ENCODE assay signal across 26 cellular contexts in the genomic region with DNA sequence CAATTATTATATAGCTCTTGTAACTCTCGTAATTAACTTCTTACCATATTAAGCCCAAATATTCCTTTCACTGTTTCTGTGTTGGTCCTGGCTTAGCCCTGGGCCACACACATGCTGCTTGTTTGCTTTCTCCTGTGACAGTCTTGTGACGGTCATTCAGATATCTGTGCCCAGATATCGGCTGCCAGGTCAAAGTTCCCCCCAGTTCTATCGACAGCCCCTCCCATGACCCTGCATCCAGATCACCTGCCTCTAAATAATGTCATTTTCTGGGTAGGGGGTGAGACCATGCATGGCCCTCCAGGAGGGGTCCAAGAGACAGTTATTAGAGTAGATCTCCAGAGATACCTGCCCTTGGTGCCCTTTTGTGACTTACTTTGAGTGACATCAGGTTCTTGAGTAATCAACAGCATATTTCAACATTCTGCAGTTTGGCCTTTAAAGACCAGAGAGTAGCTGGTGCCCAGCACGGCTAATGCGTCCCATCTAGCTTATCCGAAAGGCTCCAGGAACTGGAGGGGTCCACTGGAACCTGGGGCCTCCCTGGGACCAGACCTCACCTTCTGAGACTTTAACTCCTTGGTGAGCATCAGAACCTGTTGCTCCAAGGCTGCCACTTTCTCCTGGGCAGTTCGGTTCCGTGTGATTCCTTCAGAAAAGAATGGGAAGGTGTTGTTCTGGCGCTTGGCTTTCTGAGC. TPM values are rescaled to one million over a fixed set of nuclear protein-coding genes. Genes with fewer than 3 reads are reported as not detected.
DNase-seq lines count a peak whose midpoint lies in the region; TF ChIP-seq lines count a peak whose summit lies in the region.
"Had no signal": no experiment of that assay in that cellular context is flagged by ENCODE, and none has a peak within 500 bp of the region (broad histone marks: within the 10 kb centered on the region; RNA-seq: fewer than 3 reads in every experiment).

No MANE protein-coding gene starts in this region.

- H3K4me3 ChIP-seq in Peyer's patch (peak overlapping the region in 1 of 4 donors; percentile 5), HAP-1 (no peak overlapping the region), ovary (no peak overlapping the region)
- H3K4me3 ChIP-seq: lower lobe of right lung, mucosa of descending colon, SJCRH30, spleen, suprapubic skin, uterus had no signal

- H3K27me3 Mint-ChIP-seq in CD14-positive monocyte (ENCODE audit: low read depth in 3 of 3) (peaks cover 0 to under 1% (median 0%) of the 10 kb centered on the region in 3 donors), osteocyte (ENCODE audit: unreplicated experiment) (no peaks in the 10 kb centered on the region)
- H3K27me3 Mint-ChIP-seq in activated T-helper 2 cell treated with anti-CD3 and anti-CD28 coated beads, Interferon-gamma antibody, Interleukin-2, Interleukin-4, amounts not matched to agents 10 μg/mL and 5 μg/mL and 100 μg/mL, durations not matched to agents 14 hours and 24 hours and 36 hours (ENCODE audit: low read depth) = no peaks in the 10 kb centered on the region
- H3K27me3 Mint-ChIP-seq: activated CD4-positive, alpha-beta T cell treated with anti-CD3 and anti-CD28 coated beads for 36 hours; activated T-cell treated with anti-CD3 and anti-CD28 coated beads, Interleukin-2, amount 50 U/mL, for 24 hours; stimulated activated memory B cell treated with anti-CD40 and anti-IgM and Interleukin-4, amounts not matched to agents 10 μg/mL and 1 μg/mL and 100 μg/mL, for 72 hours had no signal

- TF ChIP-seq EP300 in ovary (IDR thresholded peaks at IDR 0.05) = no peak

- intact Hi-C loops in CD14-positive monocyte (cut with micrococcal nuclease) (no loop called here), ovary (cut with DNase I) (no loop called here)
- intact Hi-C loops in activated T-helper 2 cell treated with anti-CD3 and anti-CD28 coated beads, Interferon-gamma antibody, Interleukin-2, Interleukin-4, amounts not matched to agents 10 μg/mL and 5 μg/mL and 100 μg/mL, durations not matched to agents 14 hours and 24 hours and 36 hours (cut with micrococcal nuclease) = no loop called here

- no peak overlapping the region for H3K4me3 Mint-ChIP-seq in CD14-positive monocyte
- no peak overlapping the region for H3K4me3 Mint-ChIP-seq in osteocyte (ENCODE audit: unreplicated experiment)
- H3K4me3 Mint-ChIP-seq in activated T-helper 2 cell treated with anti-CD3 and anti-CD28 coated beads, Interferon-gamma antibody, Interleukin-2, Interleukin-4, amounts not matched to agents 10 μg/mL and 5 μg/mL and 100 μg/mL, durations not matched to agents 14 hours and 24 hours and 36 hours (ENCODE audit: low read depth) = no peak overlapping the region
- H3K4me3 Mint-ChIP-seq: activated CD4-positive, alpha-beta T cell treated with anti-CD3 and anti-CD28 coated beads for 36 hours; activated T-cell treated with anti-CD3 and anti-CD28 coated beads, Interleukin-2, amount 50 U/mL, for 24 hours; H9; neural crest cell; stimulated activated memory B cell treated with anti-CD40 and anti-IgM and Interleukin-4, amounts not matched to agents 10 μg/mL and 1 μg/mL and 100 μg/mL, for 72 hours had no signal

- TF ChIP-seq CTCF in CD14-positive monocyte (IDR thresholded peaks at IDR 0.05) (no peak), Peyer's patch (IDR thresholded peaks at IDR 0.05) (no peak), osteocyte (IDR thresholded peaks at IDR 0.05) (no peak), ovary (IDR thresholded peaks at IDR 0.05) (no peak)

- H3K4me1 Mint-ChIP-seq in CD14-positive monocyte (peaks cover 17% of the 10 kb centered on the region), osteocyte (ENCODE audit: unreplicated experiment) (peaks cover 49% of the 10 kb centered on the region)
- no peaks in the 10 kb centered on the region for H3K4me1 Mint-ChIP-seq in activated T-helper 2 cell treated with anti-CD3 and anti-CD28 coated beads, Interferon-gamma antibody, Interleukin-2, Interleukin-4, amounts not matched to agents 10 μg/mL and 5 μg/mL and 100 μg/mL, durations not matched to agents 14 hours and 24 hours and 36 hours (ENCODE audit: low read depth)
- H3K4me1 Mint-ChIP-seq: activated CD4-positive, alpha-beta T cell treated with anti-CD3 and anti-CD28 coated beads for 36 hours; H9; stimulated activated memory B cell treated with anti-CD40 and anti-IgM and Interleukin-4, amounts not matched to agents 10 μg/mL and 1 μg/mL and 100 μg/mL, for 72 hours had no signal

- no peaks in the 10 kb centered on the region for H3K9me3 ChIP-seq in Peyer's patch
- no peaks in the 10 kb centered on the region for H3K9me3 ChIP-seq in HAP-1
- no peaks in the 10 kb centered on the region for H3K9me3 ChIP-seq in ovary
- H3K9me3 ChIP-seq: lower lobe of right lung, mucosa of descending colon, SJCRH30, spleen, suprapubic skin, uterus had no signal

- no peaks in the 10 kb centered on the region for H3K9me3 Mint-ChIP-seq in CD14-positive monocyte
- no peaks in the 10 kb centered on the region for H3K9me3 Mint-ChIP-seq in osteocyte (ENCODE audit: unreplicated experiment)
- no peaks in the 10 kb centered on the region for H3K9me3 Mint-ChIP-seq in activated T-helper 2 cell treated with anti-CD3 and anti-CD28 coated beads, Interferon-gamma antibody, Interleukin-2, Interleukin-4, amounts not matched to agents 10 μg/mL and 5 μg/mL and 100 μg/mL, durations not matched to agents 14 hours and 24 hours and 36 hours
- H3K9me3 Mint-ChIP-seq: activated T-cell treated with anti-CD3 and anti-CD28 coated beads, Interleukin-2, amount 50 U/mL, for 24 hours; H9; neural crest cell; stimulated activated memory B cell treated with anti-CD40 and anti-IgM and Interleukin-4, amounts not matched to agents 10 μg/mL and 1 μg/mL and 100 μg/mL, for 72 hours had no signal

- peak overlapping the region in 3 of 4 donors; percentile 40 to 72 (median 54) for H3K27ac ChIP-seq in Peyer's patch
- no peak overlapping the region for H3K27ac ChIP-seq in ovary
- H3K27ac ChIP-seq: C4-2B, lower lobe of right lung, SJCRH30, suprapubic skin, uterus had no signal

- H3K4me1 ChIP-seq in Peyer's patch = peaks cover 0 to 55% (median 19%) of the 10 kb centered on the region in 4 donors
- H3K4me1 ChIP-seq in HAP-1 = no peaks in the 10 kb centered on the region
- H3K4me1 ChIP-seq in ovary (ENCODE audit: insufficient read depth) = no peaks in the 10 kb centered on the region
- H3K4me1 ChIP-seq: uterus had no signal

- H3K36me3 ChIP-seq in Peyer's patch (peaks cover 0 to 24% (median 0%) of the 10 kb centered on the region in 3 donors), HAP-1 (replicated peaks) (no peaks in the 10 kb centered on the region), ovary (no peaks in the 10 kb centered on the region)
- H3K36me3 ChIP-seq: SJCRH30, uterus had no signal

- H3K36me3 Mint-ChIP-seq in CD14-positive monocyte (peaks cover 82 to 96% of the 10 kb centered on the region in 2 donors), osteocyte (ENCODE audit: unreplicated experiment) (peaks cover 14% of the 10 kb centered on the region)
- H3K36me3 Mint-ChIP-seq in activated T-helper 2 cell treated with anti-CD3 and anti-CD28 coated beads, Interferon-gamma antibody, Interleukin-2, Interleukin-4, amounts not matched to agents 10 μg/mL and 5 μg/mL and 100 μg/mL, durations not matched to agents 14 hours and 24 hours and 36 hours (ENCODE audit: low read depth) = no peaks in the 10 kb centered on the region

- no peaks in the 10 kb centered on the region for H3K27me3 ChIP-seq in Peyer's patch
- H3K27me3 ChIP-seq in HAP-1 (ENCODE audit: low read depth) = no peaks in the 10 kb centered on the region
- no peaks in the 10 kb centered on the region for H3K27me3 ChIP-seq in ovary
- H3K27me3 ChIP-seq: SJCRH30, spleen, suprapubic skin, uterus had no signal

- in situ Hi-C loops in HAP-1 (cut with MboI; ENCODE audit: low sequenced_read_pairs) = no loop called here

- H3K27ac Mint-ChIP-seq in CD14-positive monocyte (peak overlapping the region in 4 of 7 donors; percentile 19 to 81 (median 58)), osteocyte (ENCODE audit: unreplicated experiment) (peak overlapping the region; percentile 60)
- H3K27ac Mint-ChIP-seq in activated T-helper 2 cell treated with anti-CD3 and anti-CD28 coated beads, Interferon-gamma antibody, Interleukin-2, Interleukin-4, amounts not matched to agents 10 μg/mL and 5 μg/mL and 100 μg/mL, durations not matched to agents 14 hours and 24 hours and 36 hours = no peak overlapping the region
- H3K27ac Mint-ChIP-seq: activated CD4-positive, alpha-beta T cell treated with anti-CD3 and anti-CD28 coated beads for 36 hours; activated T-cell treated with anti-CD3 and anti-CD28 coated beads, Interleukin-2, amount 50 U/mL, for 24 hours; stimulated activated memory B cell treated with anti-CD40 and anti-IgM and Interleukin-4, amounts not matched to agents 10 μg/mL and 1 μg/mL and 100 μg/mL, for 72 hours had no signal

- 86 to 93% (median 86%) methylated on average over 10 of the region's 10 CpGs for WGBS in ovary, 3 donors

- TF ChIP-seq POLR2A in Peyer's patch (IDR thresholded peaks at IDR 0.05) (no peak), erythroblast (IDR thresholded peaks at IDR 0.05; ENCODE audit: low read length) (no peak), ovary (IDR thresholded peaks at IDR 0.05) (no peak)

- DNase-seq in CD14-positive monocyte (ENCODE audit: low spot score) (no peak), Peyer's patch (peak in 1 of 3 donors; percentile 59), erythroblast (lab: John Stamatoyannopoulos, UW) (peak; percentile 21 to 42), osteocyte (ENCODE audit: extremely low spot score, unreplicated experiment) (no peak), HAP-1 (ENCODE audit: low spot score in 2 of 2) (no peak), NCI-H187 treated with DMSO at 0.1 percent for 48 hours (lab: John Stamatoyannopoulos, UW) (no peak), ovary (no peak)
- DNase-seq in activated T-helper 2 cell treated with anti-CD3 and anti-CD28 coated beads, Interferon-gamma antibody, Interleukin-2, Interleukin-4, amounts not matched to agents 10 μg/mL and 5 μg/mL and 100 μg/mL, durations not matched to agents 14 hours and 24 hours and 36 hours (ENCODE audit: low spot score) = no peak
- DNase-seq: activated CD4-positive, alpha-beta T cell treated with anti-CD3 and anti-CD28 coated beads for 36 hours; activated CD8-positive, alpha-beta memory T cell treated with anti-CD3 and anti-CD28 coated beads for 24 hours; activated T-cell treated with anti-CD3 and anti-CD28 coated beads, Interleukin-2, amount 50 U/mL, for 24 hours; amniotic stem cell; H9; kidney; lower lobe of right lung; mucosa of descending colon; NCI-H1436 treated with DMSO at 0.1 percent for 48 hours; NCI-H524; SJCRH30; spleen; stimulated activated CD4-positive, alpha-beta T cell treated with anti-CD3 and anti-CD28 coated beads, Interleukin-2, amount 100 ng/mL, for 48 hours; uterus had no signal

RNA-seq across cellular contexts. Expression of gene TBC1D2, which starts 26.9 kb away (rescaled TPM):
- 10 to 100 TPM; 23.2 to 34.4 TPM for polyA plus RNA-seq in CD14-positive monocyte
- total RNA-seq in Peyer's patch = 10 to 100 TPM; 28.1 to 68.8 (median 48.4) TPM
- total RNA-seq in osteocyte = 23.7 and 25.6 TPM in 2 replicates
- 1.3 and 1.5 TPM in 2 replicates for total RNA-seq in activated T-helper 2 cell treated with anti-CD3 and anti-CD28 coated beads, Interferon-gamma antibody, Interleukin-2, Interleukin-4, amounts not matched to agents 10 μg/mL and 5 μg/mL and 100 μg/mL, durations not matched to agents 14 hours and 24 hours and 36 hours
- total RNA-seq in ovary = 10 to 100 TPM in 1 of 7 donors, 1 to 10 TPM in 6; 3.9 to 11.3 (median 4.7) TPM
- 1 to 10 TPM; 1.7 to 3.6 TPM for polyA plus RNA-seq in ovary

RNA-seq across cellular contexts. Expression of gene CORO2A, which starts 36.1 kb away (rescaled TPM):
- 1 to 10 TPM; 2.1 to 3.5 TPM for polyA plus RNA-seq in CD14-positive monocyte
- 10 to 100 TPM; 15.7 to 99.6 (median 91.9) TPM for total RNA-seq in Peyer's patch
- 1.6 and 1.8 TPM in 2 replicates for total RNA-seq in osteocyte
- total RNA-seq in activated T-helper 2 cell treated with anti-CD3 and anti-CD28 coated beads, Interferon-gamma antibody, Interleukin-2, Interleukin-4, amounts not matched to agents 10 μg/mL and 5 μg/mL and 100 μg/mL, durations not matched to agents 14 hours and 24 hours and 36 hours = 0.87 and 0.96 TPM in 2 replicates
- 1 to 10 TPM in 4 of 7 donors, under 1 TPM in 3; 0.13 to 3.7 (median 1.2) TPM for total RNA-seq in ovary
- polyA plus RNA-seq in ovary = 1 to 10 TPM in 1 of 2 donors, under 1 TPM in 1; 0.33 to 1.9 TPM

Comparison
In these comparisons a context has a peak if more than half of its experiments do, and no peak if none do; other contexts are left out.
1. DNase-seq: peak in erythroblast (2 of 2); none in CD14-positive monocyte (single experiment), osteocyte (single experiment), HAP-1 (0 of 2), activated T-helper 2 cell treated with anti-CD3 and anti-CD28 coated beads, Interferon-gamma antibody, Interleukin-2, Interleukin-4, amounts not matched to agents 10 μg/mL and 5 μg/mL and 100 μg/mL, durations not matched to agents 14 hours and 24 hours and 36 hours (single experiment), NCI-H187 treated with DMSO at 0.1 percent for 48 hours (single experiment) and ovary (0 of 5).
2. H3K27ac ChIP-seq: peak in Peyer's patch (3 of 4); none in ovary (0 of 2).